In genomic region chr12:13536219-13536910, GRCh38 we compare ENCODE assay signal across 11 cellular contexts.
A peak's percentile ranks its signal among the peaks of the same experiment; 100 is the strongest.
DNase-seq lines count a peak whose midpoint lies in the region; ATAC-seq, FAIRE-seq and TF ChIP-seq lines count a peak whose summit lies in the region.
"Had no signal": no experiment of that assay in that cellular context is flagged by ENCODE, and none has a peak within 500 bp of the region (broad histone marks: within the 10 kb centered on the region; RNA-seq: fewer than 3 reads in every experiment).

No MANE protein-coding gene starts in this region.

- WGBS in pancreas, 2 donors: 51 to 55% methylated on average over 7 of the region's 7 CpGs

- no peak overlapping the region for H3K4me3 ChIP-seq in pancreas

- intact Hi-C loops in pancreas (cut with DNase I): loop anchor here in 1 of 3 donors (5.0 to 10.0 kb wide), 2 partner anchors 182 to 259 kb away; no protein-coding TSS in a partner anchor

- CTCF ChIA-PET in WTC11 (lab: Charles Lee): interaction anchor here (1.9 to 4.8 kb wide), 5 partner anchors 52 to 446 kb away, joined by 6 to 65 read pairs (median 27); no protein-coding TSS in a partner anchor

- no peak overlapping the region for H3K27ac Mint-ChIP-seq in WTC11
- H3K27ac Mint-ChIP-seq: immature natural killer cell; T-helper 1 cell treated with Interleukin-12 subunit alpha and Interleukin-12 subunit beta and Interleukin-4 antibody, amounts not matched to agents 30 μg/mL and 1 μg/mL, for 36 hours had no signal

- POLR2A ChIA-PET in WTC11 (lab: Charles Lee): no interaction called here

- no peaks in the 10 kb centered on the region for H3K9me3 Mint-ChIP-seq in WTC11
- H3K9me3 Mint-ChIP-seq: T-helper 1 cell treated with Interleukin-12 subunit alpha and Interleukin-12 subunit beta and Interleukin-4 antibody, amounts not matched to agents 30 μg/mL and 1 μg/mL, for 36 hours had no signal

- H3K36me3 ChIP-seq in pancreas: no peaks in the 10 kb centered on the region

- FAIRE-seq in GM18507 (lab: Jason Lieb, UNC) (peak; percentile 52), pancreas (lab: Jason Lieb, UNC) (no peak)

- H3K4me1 Mint-ChIP-seq in WTC11: peaks cover 28% of the 10 kb centered on the region
- H3K4me1 Mint-ChIP-seq: immature natural killer cell had no signal

- ATAC-seq in GM19452 (IDR thresholded peaks at IDR 0.05; ENCODE audit: unreplicated experiment) (peak; percentile 90), HG02981 (IDR thresholded peaks at IDR 0.05; ENCODE audit: unreplicated experiment) (peak; percentile 95), WTC11 (no peak), pancreas (no peak)

- H3K9me3 ChIP-seq in pancreas: no peaks in the 10 kb centered on the region

- no peaks in the 10 kb centered on the region for H3K36me3 Mint-ChIP-seq in WTC11
- H3K36me3 Mint-ChIP-seq: immature natural killer cell had no signal

- no peaks in the 10 kb centered on the region for H3K27me3 Mint-ChIP-seq in WTC11 (ENCODE audit: low read depth)

- no peaks in the 10 kb centered on the region for H3K27me3 ChIP-seq in pancreas

- TF ChIP-seq CTCF in WTC11 (IDR thresholded peaks at IDR 0.05) (no peak), pancreas (IDR thresholded peaks at IDR 0.05) (no peak)

- no peaks in the 10 kb centered on the region for H3K4me1 ChIP-seq in pancreas

- DNase-seq in GM18507 (ENCODE audit: extremely low spot score, insufficient read length, low read depth) (peak; percentile 14), RPMI8226 (peak; percentile 4), occipital lobe (lab: John Stamatoyannopoulos, UW) (no peak), WTC11 (ENCODE audit: low spot score) (no peak), pancreas (no peak), DMS53 treated with DMSO at 0.1 percent for 48 hours (lab: John Stamatoyannopoulos, UW; ENCODE audit: unreplicated experiment) (no peak)
- DNase-seq: immature natural killer cell, NCI-H345 had no signal

- H3K4me3 Mint-ChIP-seq in WTC11: no peak overlapping the region
- H3K4me3 Mint-ChIP-seq: immature natural killer cell; T-helper 1 cell treated with Interleukin-12 subunit alpha and Interleukin-12 subunit beta and Interleukin-4 antibody, amounts not matched to agents 30 μg/mL and 1 μg/mL, for 36 hours had no signal

- H3K27ac ChIP-seq in pancreas: no peak overlapping the region

TF ChIP-seq in WTC11, 78 proteins besides CTCF, POLR2A, EP300 and RAD21:
- TF ChIP-seq IRF2 (CRISPR knock-in tag; IDR thresholded peaks at IDR 0.05; ENCODE audit: borderline replicate concordance, low read depth) (no peak), ZNF425 (CRISPR knock-in tag; conservative IDR thresholded peaks at IDR 0.05) (no peak), CBFB (CRISPR knock-in tag; IDR thresholded peaks at IDR 0.05; ENCODE audit: low read depth) (no peak), ETV6 (CRISPR knock-in tag; IDR thresholded peaks at IDR 0.05) (no peak), HMGA2 (CRISPR knock-in tag; IDR thresholded peaks at IDR 0.05) (no peak), ZNF512 (CRISPR knock-in tag; IDR thresholded peaks at IDR 0.05; ENCODE audit: borderline replicate concordance) (no peak), NFYB (CRISPR knock-in tag; conservative IDR thresholded peaks at IDR 0.05; ENCODE audit: low read depth) (no peak), ZMAT4 (CRISPR knock-in tag; IDR thresholded peaks at IDR 0.05) (no peak), NFATC4 (CRISPR knock-in tag; IDR thresholded peaks at IDR 0.05) (no peak), MLX (CRISPR knock-in tag; IDR thresholded peaks at IDR 0.05) (no peak), ZNF423 (CRISPR knock-in tag; IDR thresholded peaks at IDR 0.05) (no peak), SMAD3 (CRISPR knock-in tag; IDR thresholded peaks at IDR 0.05; ENCODE audit: borderline replicate concordance) (no peak), ZNF396 (CRISPR knock-in tag; IDR thresholded peaks at IDR 0.05; ENCODE audit: borderline replicate concordance) (no peak), ZNF138 (CRISPR knock-in tag; conservative IDR thresholded peaks at IDR 0.05) (no peak), PRRX2 (CRISPR knock-in tag; IDR thresholded peaks at IDR 0.05) (no peak), TEAD4 (CRISPR knock-in tag; IDR thresholded peaks at IDR 0.05) (no peak), E2F1 (CRISPR knock-in tag; IDR thresholded peaks at IDR 0.05) (no peak), ZSCAN18 (CRISPR knock-in tag; IDR thresholded peaks at IDR 0.05) (no peak)
TF ChIP-seq in WTC11: peak in this region for 0.

Comparison
In these comparisons a context has a peak if more than half of its experiments do, and no peak if none do; other contexts are left out.
1. DNase-seq: peak in GM18507 (single experiment) and RPMI8226 (single experiment); none in occipital lobe (single experiment), WTC11 (single experiment), pancreas (0 of 6) and DMS53 treated with DMSO at 0.1 percent for 48 hours (single experiment).
2. ATAC-seq: peak in GM19452 (single experiment) and HG02981 (single experiment); none in WTC11 (single experiment) and pancreas (0 of 4).